ENCODE assay signal across 1 cellular context in genomic region chr2:68216454-68217310, GRCh38.
TF ChIP-seq lines count a peak whose summit lies in the region.

No MANE protein-coding gene starts in this region.

TF ChIP-seq in HepG2, 621 proteins besides CTCF, POLR2A, EP300 and RAD21 (continued from another document):
- TF ChIP-seq IRF1 (CRISPR knock-in tag; IDR thresholded peaks at IDR 0.05; ENCODE audit: low read depth), result no peak
- TF ChIP-seq ZNF230 (CRISPR knock-in tag; IDR thresholded peaks at IDR 0.05), result no peak
- TF ChIP-seq ZNF3 (CRISPR knock-in tag; IDR thresholded peaks at IDR 0.05), result no peak
- no peak for TF ChIP-seq ZNF431 (CRISPR knock-in tag; IDR thresholded peaks at IDR 0.05; ENCODE audit: borderline replicate concordance, low read depth)
- TF ChIP-seq ZNF329 (CRISPR knock-in tag; IDR thresholded peaks at IDR 0.05; ENCODE audit: low read depth), result no peak
- TF ChIP-seq ZNF704 (CRISPR knock-in tag; IDR thresholded peaks at IDR 0.05; ENCODE audit: borderline replicate concordance), result no peak
- no peak for TF ChIP-seq MTERF4 (CRISPR knock-in tag; IDR thresholded peaks at IDR 0.05)
- TF ChIP-seq JUN (CRISPR knock-in tag; IDR thresholded peaks at IDR 0.05), result no peak
- no peak for TF ChIP-seq ZBTB37 (CRISPR knock-in tag; IDR thresholded peaks at IDR 0.05)
- no peak for TF ChIP-seq HNRNPK (IDR thresholded peaks at IDR 0.05; ENCODE audit: low read depth, low read length, poor library complexity, severe bottlenecking)
- no peak for TF ChIP-seq NFE2L2 (IDR thresholded peaks at IDR 0.05; ENCODE audit: low read length)
- TF ChIP-seq ZNF878 (CRISPR knock-in tag; IDR thresholded peaks at IDR 0.05), result no peak
- TF ChIP-seq E2F5 (CRISPR knock-in tag; conservative IDR thresholded peaks at IDR 0.05), result no peak
- TF ChIP-seq TCF7 (IDR thresholded peaks at IDR 0.05; ENCODE audit: low read depth), result no peak
- no peak for TF ChIP-seq NPAS2 (CRISPR knock-in tag; IDR thresholded peaks at IDR 0.05; ENCODE audit: borderline replicate concordance)
- TF ChIP-seq ZNF274 (CRISPR knock-in tag; IDR thresholded peaks at IDR 0.05), result no peak
- no peak for TF ChIP-seq TEAD2 (CRISPR knock-in tag; IDR thresholded peaks at IDR 0.05)
- TF ChIP-seq SMARCE1 (IDR thresholded peaks at IDR 0.05; ENCODE audit: borderline replicate concordance), result no peak
